Comparison of ENCODE assay signal across 8 cellular contexts in the genomic region with DNA sequence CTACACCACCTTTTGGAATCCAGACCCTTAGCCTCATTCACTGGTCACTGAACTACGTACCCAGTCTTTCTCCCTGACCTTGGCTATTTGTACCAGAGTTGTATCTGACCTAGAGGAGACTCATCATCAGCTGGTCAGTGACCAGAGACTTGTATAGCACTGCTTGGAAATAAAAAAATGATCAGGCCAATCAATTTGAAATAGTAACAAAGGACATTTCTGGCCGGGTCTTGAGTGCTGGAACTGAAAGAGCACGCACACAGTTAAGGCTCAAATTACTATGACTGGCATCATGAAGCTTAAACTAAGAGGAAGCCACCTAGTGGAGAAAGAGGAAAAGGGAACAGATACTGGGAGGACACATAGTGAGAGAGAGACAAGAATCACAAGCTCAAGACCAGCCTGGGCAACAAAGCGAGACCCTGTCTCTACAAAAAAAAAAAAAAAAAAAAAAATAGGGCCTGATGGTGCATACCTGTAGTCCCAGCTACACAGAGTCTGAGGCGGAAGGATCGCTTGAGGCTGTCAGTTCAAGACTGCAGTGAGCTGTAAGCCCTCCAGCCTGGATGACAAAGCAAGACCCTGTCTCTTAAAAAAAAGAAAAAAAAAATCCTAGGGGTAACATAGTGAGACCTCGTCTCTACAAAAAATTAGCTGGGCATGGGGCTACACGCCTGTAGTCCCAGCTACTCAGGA. TPM values are rescaled to one million over a fixed set of nuclear protein-coding genes. Genes with fewer than 3 reads are reported as not detected.
DNase-seq lines count a peak whose midpoint lies in the region; ATAC-seq and TF ChIP-seq lines count a peak whose summit lies in the region.

No MANE protein-coding gene starts in this region.

- TF ChIP-seq POLR2A in body of pancreas (IDR thresholded peaks at IDR 0.05) = no peak

- 40% methylated on average over 8 of the region's 8 CpGs for WGBS in body of pancreas, 2 donors

- TF ChIP-seq CTCF in body of pancreas (IDR thresholded peaks at IDR 0.05) = peak; percentile 42 to 80 (median 69)

- H3K27me3 ChIP-seq in body of pancreas = no peaks in the 10 kb centered on the region

- peaks cover 0 to 3% (median 0%) of the 10 kb centered on the region in 6 donors for H3K9me3 Mint-ChIP-seq in immature natural killer cell
- no peaks in the 10 kb centered on the region for H3K9me3 Mint-ChIP-seq in stimulated activated naive CD8-positive, alpha-beta T cell treated with anti-CD3 and anti-CD28 coated beads, Interleukin-15, Interleukin-2, amounts not matched to agents 100 ng/mL and 50 ng/mL, for 24 hours

- H3K27ac ChIP-seq in body of pancreas = no peak overlapping the region

- no peaks in the 10 kb centered on the region for H3K36me3 ChIP-seq in body of pancreas (replicated peaks in 1 of 2; ENCODE audit: insufficient read depth in 1 of 2, low read depth in 2 of 2)

- peaks cover 9% of the 10 kb centered on the region for H3K4me1 ChIP-seq in body of pancreas

- H3K9me3 ChIP-seq in body of pancreas = no peaks in the 10 kb centered on the region

- DNase-seq in activated CD4-positive, CD25-positive, alpha-beta regulatory T cell (lab: John Stamatoyannopoulos, UW) = no peak
- DNase-seq in HS-27A (ENCODE audit: low read depth) = peak; percentile 9
- peak; percentile 68 for DNase-seq in NCI-H82 treated with DMSO at 0.1 percent for 48 hours (lab: John Stamatoyannopoulos, UW; ENCODE audit: unreplicated experiment)
- DNase-seq in body of pancreas = peak in 2 of 4 donors; percentile 12 to 30
- DNase-seq in immature natural killer cell = peak; percentile 27 to 44 (median 33)

- H3K4me3 Mint-ChIP-seq in immature natural killer cell = no peak overlapping the region
- no peak overlapping the region for H3K4me3 Mint-ChIP-seq in stimulated activated naive CD8-positive, alpha-beta T cell treated with anti-CD3 and anti-CD28 coated beads, Interleukin-15, Interleukin-2, amounts not matched to agents 100 ng/mL and 50 ng/mL, for 24 hours

- intact Hi-C loops in body of pancreas (cut with DNase I) = no loop called here

- H3K27ac Mint-ChIP-seq in immature natural killer cell = no peak overlapping the region
- H3K27ac Mint-ChIP-seq in stimulated activated naive CD8-positive, alpha-beta T cell treated with anti-CD3 and anti-CD28 coated beads, Interleukin-15, Interleukin-2, amounts not matched to agents 100 ng/mL and 50 ng/mL, for 24 hours = peak overlapping the region; percentile 34

- peaks cover 0 to 4% (median 0%) of the 10 kb centered on the region in 3 donors for H3K36me3 Mint-ChIP-seq in immature natural killer cell
- no peaks in the 10 kb centered on the region for H3K36me3 Mint-ChIP-seq in stimulated activated naive CD8-positive, alpha-beta T cell treated with anti-CD3 and anti-CD28 coated beads, Interleukin-15, Interleukin-2, amounts not matched to agents 100 ng/mL and 50 ng/mL, for 24 hours (ENCODE audit: low read depth)

- H3K27me3 Mint-ChIP-seq in immature natural killer cell (ENCODE audit: low read depth in 3 of 3) = peaks cover 0 to 5% (median 4%) of the 10 kb centered on the region in 3 donors
- H3K27me3 Mint-ChIP-seq in stimulated activated naive CD8-positive, alpha-beta T cell treated with anti-CD3 and anti-CD28 coated beads, Interleukin-15, Interleukin-2, amounts not matched to agents 100 ng/mL and 50 ng/mL, for 24 hours = peaks cover 12% of the 10 kb centered on the region

- peak; percentile 91 to 92 for ATAC-seq in activated CD4-positive, CD25-positive, alpha-beta regulatory T cell treated with anti-CD3 and anti-CD28 coated beads, Interleukin-2, amount 50 U/mL, for 24 hours
- ATAC-seq in GM21529 (IDR thresholded peaks at IDR 0.05; ENCODE audit: unreplicated experiment) (peak; percentile 99), body of pancreas (peak; percentile 92)

- no peak overlapping the region for H3K4me3 ChIP-seq in body of pancreas

- peaks cover 4 to 6% of the 10 kb centered on the region in 2 donors for H3K4me1 Mint-ChIP-seq in immature natural killer cell
- peaks cover 5% of the 10 kb centered on the region for H3K4me1 Mint-ChIP-seq in stimulated activated naive CD8-positive, alpha-beta T cell treated with anti-CD3 and anti-CD28 coated beads, Interleukin-15, Interleukin-2, amounts not matched to agents 100 ng/mL and 50 ng/mL, for 24 hours (ENCODE audit: low read depth)

RNA-seq across cellular contexts. Expression of gene SRP19, which starts 12.8 kb away (rescaled TPM):
- 10 to 100 TPM; 23.7 to 42.3 TPM for total RNA-seq in body of pancreas
- polyA plus RNA-seq in immature natural killer cell = 100 to 1,000 TPM; 109 to 176 (median 154) TPM

Comparison
In these comparisons a context has a peak if more than half of its experiments do, and no peak if none do; other contexts are left out.
1. DNase-seq: peak in HS-27A (single experiment), NCI-H82 treated with DMSO at 0.1 percent for 48 hours (single experiment) and immature natural killer cell (3 of 3); none in activated CD4-positive, CD25-positive, alpha-beta regulatory T cell (0 of 4).
2. Peak in every context shown above with its lines, with median percentiles within 50 percentile points of each other: ATAC-seq.